23 cellular contexts compared by ENCODE assay signal in genomic region chr1:36433102-36433501, GRCh38. TPM values are rescaled to one million over a fixed set of nuclear protein-coding genes. Genes with fewer than 3 reads are reported as not detected.
DNase-seq lines count a peak whose midpoint lies in the region; ATAC-seq and TF ChIP-seq lines count a peak whose summit lies in the region.
"Had no signal": no experiment of that assay in that cellular context is flagged by ENCODE, and none has a peak within 500 bp of the region (broad histone marks: within the 10 kb centered on the region; RNA-seq: fewer than 3 reads in every experiment).

No MANE protein-coding gene starts in this region.

- WGBS in mesenchymal stem cell, result 83% methylated on average over 1 of the region's 1 CpG

- H3K27ac ChIP-seq in mesenchymal stem cell (ENCODE audit: low read length, poor library complexity, severe bottlenecking), result peak overlapping the region; percentile 43
- no peak overlapping the region for H3K27ac ChIP-seq in MM.1S (ENCODE audit: low read length)
- no peak overlapping the region for H3K27ac ChIP-seq in upper lobe of right lung

- TF ChIP-seq CTCF in chondrocyte (IDR thresholded peaks at IDR 0.05), result no peak
- TF ChIP-seq CTCF in neural crest cell (conservative IDR thresholded peaks at IDR 0.05), result no peak
- TF ChIP-seq CTCF in type B pancreatic cell (conservative IDR thresholded peaks at IDR 0.05), result no peak
- TF ChIP-seq CTCF in MM.1S (IDR thresholded peaks at IDR 0.05; ENCODE audit: low read length), result no peak
- no peak for TF ChIP-seq CTCF in upper lobe of right lung (IDR thresholded peaks at IDR 0.05)

- no peak for ATAC-seq in stimulated activated naive CD8-positive, alpha-beta T cell treated with anti-CD3 and anti-CD28 coated beads, Interleukin-15, amount 100 ng/mL, for 72 hours
- ATAC-seq in upper lobe of right lung, result no peak
- ATAC-seq: PC-3 had no signal

- no peak overlapping the region for H2BK12ac ChIP-seq in mesenchymal stem cell (ENCODE audit: low read length in 2 of 2)

- H3K9me2 ChIP-seq in MM.1S (replicated peaks; ENCODE audit: insufficient read depth, low read length), result no peaks in the 10 kb centered on the region

- intact Hi-C loops in upper lobe of right lung (cut with DNase I), result no loop called here

- H3K36me3 ChIP-seq in mesenchymal stem cell (ENCODE audit: control insufficient read depth in 1 of 2, insufficient read depth in 2 of 2, low read depth in 1 of 2, low read length in 2 of 2), result peaks cover 9 to 49% of the 10 kb centered on the region in 2 experiments
- no peaks in the 10 kb centered on the region for H3K36me3 ChIP-seq in MM.1S (replicated peaks; ENCODE audit: insufficient read depth, low read length)
- H3K36me3 ChIP-seq in upper lobe of right lung, result peaks cover 10% of the 10 kb centered on the region
- H3K36me3 ChIP-seq: BE2C had no signal

- H3K23ac ChIP-seq in mesenchymal stem cell (ENCODE audit: low read length in 2 of 2), result no peak overlapping the region

- no peak overlapping the region for H2BK120ac ChIP-seq in mesenchymal stem cell (ENCODE audit: low read depth, low read length)

- H3K27me3 Mint-ChIP-seq in chondrocyte (ENCODE audit: low read depth), result no peaks in the 10 kb centered on the region
- no peaks in the 10 kb centered on the region for H3K27me3 Mint-ChIP-seq in neural crest cell (ENCODE audit: low read depth)
- H3K27me3 Mint-ChIP-seq in type B pancreatic cell, result no peaks in the 10 kb centered on the region
- H3K27me3 Mint-ChIP-seq in stimulated activated naive CD8-positive, alpha-beta T cell treated with anti-CD3 and anti-CD28 coated beads, Interleukin-15, amount 100 ng/mL, for 72 hours, result no peaks in the 10 kb centered on the region
- no peaks in the 10 kb centered on the region for H3K27me3 Mint-ChIP-seq in activated naive CD8-positive, alpha-beta T cell treated with anti-CD3 and anti-CD28 coated beads for 36 hours

- H3K4me1 Mint-ChIP-seq in chondrocyte (ENCODE audit: low read depth), result peaks cover 11% of the 10 kb centered on the region
- no peaks in the 10 kb centered on the region for H3K4me1 Mint-ChIP-seq in neural crest cell
- no peaks in the 10 kb centered on the region for H3K4me1 Mint-ChIP-seq in type B pancreatic cell (ENCODE audit: unreplicated experiment)
- no peaks in the 10 kb centered on the region for H3K4me1 Mint-ChIP-seq in stimulated activated naive CD8-positive, alpha-beta T cell treated with anti-CD3 and anti-CD28 coated beads, Interleukin-15, amount 100 ng/mL, for 72 hours
- H3K4me1 Mint-ChIP-seq in activated naive CD8-positive, alpha-beta T cell treated with anti-CD3 and anti-CD28 coated beads for 36 hours, result no peaks in the 10 kb centered on the region
- H3K4me1 Mint-ChIP-seq: CD14-positive monocyte; CD8-positive, alpha-beta memory T cell had no signal

- no peak overlapping the region for H3K4me2 ChIP-seq in mesenchymal stem cell (ENCODE audit: low read length, poor library complexity, severe bottlenecking)
- no peak overlapping the region for H3K4me2 ChIP-seq in MM.1S (ENCODE audit: low read depth, low read length)

- H3K79me1 ChIP-seq in mesenchymal stem cell (replicated peaks; ENCODE audit: low read length, poor library complexity, severe bottlenecking), result peaks cover 1% of the 10 kb centered on the region

- no peak overlapping the region for H3K9ac ChIP-seq in mesenchymal stem cell (ENCODE audit: low read length)
- no peak overlapping the region for H3K9ac ChIP-seq in MM.1S (ENCODE audit: low read length)

- H4K91ac ChIP-seq in mesenchymal stem cell (ENCODE audit: low read length), result no peak overlapping the region

- H3K36me3 Mint-ChIP-seq in chondrocyte (ENCODE audit: low read depth) (peaks cover 11% of the 10 kb centered on the region), neural crest cell (ENCODE audit: low read depth) (peaks cover 6% of the 10 kb centered on the region), type B pancreatic cell (peaks cover 21% of the 10 kb centered on the region)
- no peaks in the 10 kb centered on the region for H3K36me3 Mint-ChIP-seq in activated naive CD8-positive, alpha-beta T cell treated with anti-CD3 and anti-CD28 coated beads for 36 hours

- no peak overlapping the region for H3K18ac ChIP-seq in mesenchymal stem cell (ENCODE audit: low read depth in 1 of 2, low read length in 2 of 2)

- H2AK5ac ChIP-seq in mesenchymal stem cell (ENCODE audit: low read length, severe bottlenecking), result peak overlapping the region; percentile 82

- peaks cover 11% of the 10 kb centered on the region for H3K4me1 ChIP-seq in mesenchymal stem cell (ENCODE audit: control insufficient read depth, insufficient read depth, low read depth, low read length)
- H3K4me1 ChIP-seq in MM.1S (ENCODE audit: low read length), result peaks cover 8% of the 10 kb centered on the region
- no peaks in the 10 kb centered on the region for H3K4me1 ChIP-seq in upper lobe of right lung
- H3K4me1 ChIP-seq: BE2C had no signal

- H3K4me3 ChIP-seq in mesenchymal stem cell (ENCODE audit: insufficient read depth in 1 of 2, low read depth in 1 of 2, low read length in 2 of 2) (no peak overlapping the region), MM.1S (ENCODE audit: low read length) (no peak overlapping the region), upper lobe of right lung (no peak overlapping the region)

- H3K27ac Mint-ChIP-seq in chondrocyte (ENCODE audit: unreplicated experiment), result peak overlapping the region; percentile 23
- H3K27ac Mint-ChIP-seq in neural crest cell (ENCODE audit: unreplicated experiment), result peak overlapping the region; percentile 24
- peak overlapping the region; percentile 41 for H3K27ac Mint-ChIP-seq in type B pancreatic cell
- no peak overlapping the region for H3K27ac Mint-ChIP-seq in stimulated activated naive CD8-positive, alpha-beta T cell treated with anti-CD3 and anti-CD28 coated beads, Interleukin-15, amount 100 ng/mL, for 72 hours
- no peak overlapping the region for H3K27ac Mint-ChIP-seq in activated naive CD8-positive, alpha-beta T cell treated with anti-CD3 and anti-CD28 coated beads for 36 hours
- H3K27ac Mint-ChIP-seq: CD14-positive monocyte; CD8-positive, alpha-beta memory T cell had no signal

- no peaks in the 10 kb centered on the region for H3F3A ChIP-seq in MM.1S (ENCODE audit: insufficient read depth, low read length)

- no peak overlapping the region for H3K4ac ChIP-seq in mesenchymal stem cell (ENCODE audit: low read depth in 1 of 2, low read length in 2 of 2)

- H3K27me3 ChIP-seq in mesenchymal stem cell (ENCODE audit: control insufficient read depth in 1 of 2, insufficient read depth in 1 of 2, low read length in 2 of 2), result no peaks in the 10 kb centered on the region
- H3K27me3 ChIP-seq in MM.1S (replicated peaks; ENCODE audit: insufficient read depth, low read length), result no peaks in the 10 kb centered on the region
- H3K27me3 ChIP-seq in upper lobe of right lung, result no peaks in the 10 kb centered on the region
- H3K27me3 ChIP-seq: BE2C had no signal

- no peaks in the 10 kb centered on the region for H4K20me1 ChIP-seq in MM.1S (ENCODE audit: insufficient read depth, low read length)

- H2BK15ac ChIP-seq in mesenchymal stem cell (ENCODE audit: low read depth, poor library complexity, severe bottlenecking), result no peak overlapping the region

- H2AFZ ChIP-seq in mesenchymal stem cell (ENCODE audit: low read depth, low read length), result no peak overlapping the region
- H2AFZ ChIP-seq in MM.1S (ENCODE audit: low read length), result no peak overlapping the region

- H3K9me3 Mint-ChIP-seq in chondrocyte (ENCODE audit: low read depth) (no peaks in the 10 kb centered on the region), neural crest cell (no peaks in the 10 kb centered on the region), type B pancreatic cell (no peaks in the 10 kb centered on the region)
- H3K9me3 Mint-ChIP-seq in stimulated activated naive CD8-positive, alpha-beta T cell treated with anti-CD3 and anti-CD28 coated beads, Interleukin-15, amount 100 ng/mL, for 72 hours, result no peaks in the 10 kb centered on the region
- H3K9me3 Mint-ChIP-seq in activated naive CD8-positive, alpha-beta T cell treated with anti-CD3 and anti-CD28 coated beads for 36 hours, result no peaks in the 10 kb centered on the region
- H3K9me3 Mint-ChIP-seq: CD14-positive monocyte; CD8-positive, alpha-beta memory T cell had no signal

- H3K9me3 ChIP-seq in mesenchymal stem cell (ENCODE audit: control insufficient read depth, low read length), result no peaks in the 10 kb centered on the region
- no peaks in the 10 kb centered on the region for H3K9me3 ChIP-seq in MM.1S (replicated peaks; ENCODE audit: insufficient read depth, low read length)
- H3K9me3 ChIP-seq in upper lobe of right lung, result no peaks in the 10 kb centered on the region
- H3K9me3 ChIP-seq: BE2C had no signal

- no peak overlapping the region for H2BK5ac ChIP-seq in mesenchymal stem cell (ENCODE audit: low read depth, low read length, poor library complexity, severe bottlenecking)

- H4K8ac ChIP-seq in mesenchymal stem cell (ENCODE audit: low read length), result no peak overlapping the region

- H3K79me2 ChIP-seq in MM.1S (ENCODE audit: low read length), result no peaks in the 10 kb centered on the region

- DNase-seq in chondrocyte (ENCODE audit: low spot score) (no peak), mesenchymal stem cell (no peak), neural crest cell (ENCODE audit: low read depth, low spot score) (no peak), type B pancreatic cell (ENCODE audit: extremely low spot score, unreplicated experiment) (no peak), MM.1S (no peak), upper lobe of right lung (no peak)
- no peak for DNase-seq in stimulated activated naive CD8-positive, alpha-beta T cell treated with anti-CD3 and anti-CD28 coated beads, Interleukin-15, amount 100 ng/mL, for 72 hours
- no peak for DNase-seq in activated naive CD8-positive, alpha-beta T cell treated with anti-CD3 and anti-CD28 coated beads for 36 hours
- DNase-seq: BE2C; CD8-positive, alpha-beta memory T cell; H7; KBM-7; NCI-H1105 treated with DMSO at 0.1 percent for 48 hours; NCI-H146; NCI-H1930; NCI-H446; NCI-H524 treated with DMSO at 0.1 percent for 48 hours; NCI-H774; PC-3 had no signal

- no peak overlapping the region for H3K14ac ChIP-seq in mesenchymal stem cell (ENCODE audit: low read length in 2 of 2)

- no peak overlapping the region for H3K4me3 Mint-ChIP-seq in chondrocyte (ENCODE audit: unreplicated experiment)
- no peak overlapping the region for H3K4me3 Mint-ChIP-seq in neural crest cell
- no peak overlapping the region for H3K4me3 Mint-ChIP-seq in type B pancreatic cell
- no peak overlapping the region for H3K4me3 Mint-ChIP-seq in stimulated activated naive CD8-positive, alpha-beta T cell treated with anti-CD3 and anti-CD28 coated beads, Interleukin-15, amount 100 ng/mL, for 72 hours
- H3K4me3 Mint-ChIP-seq in activated naive CD8-positive, alpha-beta T cell treated with anti-CD3 and anti-CD28 coated beads for 36 hours, result no peak overlapping the region
- H3K4me3 Mint-ChIP-seq: CD14-positive monocyte; CD8-positive, alpha-beta memory T cell had no signal

RNA-seq across cellular contexts. Expression of gene OSCP1, which starts 17.1 kb away (rescaled TPM):
- total RNA-seq in chondrocyte (4.5 to 7.3 TPM (median 6.2 TPM) in 3 replicates), neural crest cell (10.5 and 11.5 TPM in 2 replicates), type B pancreatic cell (ENCODE audit: low replicate concordance) (12.4 and 15.3 TPM in 2 replicates), upper lobe of right lung (8.2 TPM)
- polyA plus RNA-seq in mesenchymal stem cell (2013, experiment 1 of 2), result 5.3 TPM
- polyA plus RNA-seq in mesenchymal stem cell (2013, experiment 2 of 2), result 4.7 TPM
- total RNA-seq in activated naive CD8-positive, alpha-beta T cell treated with anti-CD3 and anti-CD28 coated beads for 36 hours, result 1 to 10 TPM; 2.4 to 2.7 TPM
- polyA plus RNA-seq: CD8-positive, alpha-beta memory T cell had no signal

RNA-seq across cellular contexts. Expression of gene MRPS15, which starts 31.1 kb away (rescaled TPM):
- total RNA-seq in chondrocyte, result 51.3 to 68.5 TPM (median 53.2 TPM) in 3 replicates
- 129 TPM for polyA plus RNA-seq in mesenchymal stem cell (2013, experiment 1 of 2)
- 133 TPM for polyA plus RNA-seq in mesenchymal stem cell (2013, experiment 2 of 2)
- total RNA-seq in neural crest cell, result 89.8 and 97.3 TPM in 2 replicates
- total RNA-seq in type B pancreatic cell (ENCODE audit: low replicate concordance), result 69.4 and 69.5 TPM in 2 replicates
- total RNA-seq in activated naive CD8-positive, alpha-beta T cell treated with anti-CD3 and anti-CD28 coated beads for 36 hours, result 100 to 1,000 TPM; 137 to 149 TPM
- 65.0 TPM for total RNA-seq in upper lobe of right lung

RNA-seq across cellular contexts. Expression of gene LSM10, which starts 35.4 kb away (rescaled TPM):
- total RNA-seq in chondrocyte (45.0 to 47.3 TPM (median 45.7 TPM) in 3 replicates), neural crest cell (48.1 and 48.4 TPM in 2 replicates), type B pancreatic cell (ENCODE audit: low replicate concordance) (32.3 and 36.4 TPM in 2 replicates), upper lobe of right lung (39.4 TPM)
- 62.4 TPM for polyA plus RNA-seq in mesenchymal stem cell (2013, experiment 1 of 2)
- polyA plus RNA-seq in mesenchymal stem cell (2013, experiment 2 of 2), result 61.1 TPM
- 10 to 100 TPM; 64.1 to 66.8 TPM for total RNA-seq in activated naive CD8-positive, alpha-beta T cell treated with anti-CD3 and anti-CD28 coated beads for 36 hours

RNA-seq across cellular contexts. Expression of gene STK40, which starts 47.4 kb away (rescaled TPM):
- total RNA-seq in chondrocyte (42.6 to 63.7 TPM (median 59.9 TPM) in 3 replicates), neural crest cell (77.5 and 80.1 TPM in 2 replicates), type B pancreatic cell (ENCODE audit: low replicate concordance) (58.5 and 59.5 TPM in 2 replicates), upper lobe of right lung (78.9 TPM)
- polyA plus RNA-seq in mesenchymal stem cell (2013, experiment 1 of 2), result 55.6 TPM
- polyA plus RNA-seq in mesenchymal stem cell (2013, experiment 2 of 2), result 54.5 TPM
- total RNA-seq in activated naive CD8-positive, alpha-beta T cell treated with anti-CD3 and anti-CD28 coated beads for 36 hours, result 10 to 100 TPM; 43.1 to 51.5 TPM

RNA-seq across cellular contexts. Expression of gene CSF3R, which starts 49.6 kb away (rescaled TPM):
- total RNA-seq in chondrocyte (not detected in 3 replicates), neural crest cell (not detected in 2 replicates), type B pancreatic cell (ENCODE audit: low replicate concordance) (2.1 and 10.6 TPM in 2 replicates), upper lobe of right lung (202 TPM)
- 0.08 TPM for polyA plus RNA-seq in mesenchymal stem cell (2013, experiment 1 of 2)
- 0.11 TPM for polyA plus RNA-seq in mesenchymal stem cell (2013, experiment 2 of 2)
- under 1 TPM; 0.04 to 0.06 TPM for total RNA-seq in activated naive CD8-positive, alpha-beta T cell treated with anti-CD3 and anti-CD28 coated beads for 36 hours
- total RNA-seq: G401, LHCN-M2, MCF 10A, PC-3 had no signal
- polyA plus RNA-seq: CD8-positive, alpha-beta memory T cell had no signal

Comparison
In these comparisons a context has a peak if more than half of its experiments do, and no peak if none do; other contexts are left out.
1. H3K27ac Mint-ChIP-seq: peak in chondrocyte (single experiment), neural crest cell (single experiment) and type B pancreatic cell (single experiment); none in stimulated activated naive CD8-positive, alpha-beta T cell treated with anti-CD3 and anti-CD28 coated beads, Interleukin-15, amount 100 ng/mL, for 72 hours (0 of 2) and activated naive CD8-positive, alpha-beta T cell treated with anti-CD3 and anti-CD28 coated beads for 36 hours (single experiment).